Comparison of ENCODE assay signal across 1 cellular context in the genomic region with DNA sequence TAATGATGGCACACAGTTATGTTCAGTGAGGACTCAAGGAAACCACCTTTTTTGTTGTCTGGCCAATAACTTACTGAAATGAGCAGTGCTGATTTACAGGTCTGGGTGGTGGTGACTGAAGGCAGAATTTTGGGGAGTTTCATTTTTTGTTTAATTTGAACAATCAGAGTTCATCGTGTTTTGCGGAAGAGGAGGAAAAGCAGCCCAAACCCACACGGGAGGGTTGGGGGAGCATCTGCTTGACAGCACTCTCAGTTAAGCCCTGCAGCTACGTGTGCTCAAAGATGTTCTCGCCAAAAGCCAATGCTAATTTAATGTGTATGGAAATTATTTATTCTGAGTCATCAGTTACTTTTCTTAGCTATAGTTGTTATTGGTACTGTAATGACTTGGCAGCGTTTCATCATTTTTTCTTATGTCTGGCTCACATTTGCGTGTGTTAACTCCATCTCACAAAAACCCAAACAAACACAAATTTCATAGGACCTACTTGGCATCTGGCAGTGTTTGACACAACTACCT.
TF ChIP-seq lines count a peak whose summit lies in the region.

No MANE protein-coding gene starts in this region.

TF ChIP-seq in GM12878, 131 proteins besides CTCF, POLR2A, EP300 and RAD21 (continued from another document and continues in another):
- TF ChIP-seq, protein P1, sequence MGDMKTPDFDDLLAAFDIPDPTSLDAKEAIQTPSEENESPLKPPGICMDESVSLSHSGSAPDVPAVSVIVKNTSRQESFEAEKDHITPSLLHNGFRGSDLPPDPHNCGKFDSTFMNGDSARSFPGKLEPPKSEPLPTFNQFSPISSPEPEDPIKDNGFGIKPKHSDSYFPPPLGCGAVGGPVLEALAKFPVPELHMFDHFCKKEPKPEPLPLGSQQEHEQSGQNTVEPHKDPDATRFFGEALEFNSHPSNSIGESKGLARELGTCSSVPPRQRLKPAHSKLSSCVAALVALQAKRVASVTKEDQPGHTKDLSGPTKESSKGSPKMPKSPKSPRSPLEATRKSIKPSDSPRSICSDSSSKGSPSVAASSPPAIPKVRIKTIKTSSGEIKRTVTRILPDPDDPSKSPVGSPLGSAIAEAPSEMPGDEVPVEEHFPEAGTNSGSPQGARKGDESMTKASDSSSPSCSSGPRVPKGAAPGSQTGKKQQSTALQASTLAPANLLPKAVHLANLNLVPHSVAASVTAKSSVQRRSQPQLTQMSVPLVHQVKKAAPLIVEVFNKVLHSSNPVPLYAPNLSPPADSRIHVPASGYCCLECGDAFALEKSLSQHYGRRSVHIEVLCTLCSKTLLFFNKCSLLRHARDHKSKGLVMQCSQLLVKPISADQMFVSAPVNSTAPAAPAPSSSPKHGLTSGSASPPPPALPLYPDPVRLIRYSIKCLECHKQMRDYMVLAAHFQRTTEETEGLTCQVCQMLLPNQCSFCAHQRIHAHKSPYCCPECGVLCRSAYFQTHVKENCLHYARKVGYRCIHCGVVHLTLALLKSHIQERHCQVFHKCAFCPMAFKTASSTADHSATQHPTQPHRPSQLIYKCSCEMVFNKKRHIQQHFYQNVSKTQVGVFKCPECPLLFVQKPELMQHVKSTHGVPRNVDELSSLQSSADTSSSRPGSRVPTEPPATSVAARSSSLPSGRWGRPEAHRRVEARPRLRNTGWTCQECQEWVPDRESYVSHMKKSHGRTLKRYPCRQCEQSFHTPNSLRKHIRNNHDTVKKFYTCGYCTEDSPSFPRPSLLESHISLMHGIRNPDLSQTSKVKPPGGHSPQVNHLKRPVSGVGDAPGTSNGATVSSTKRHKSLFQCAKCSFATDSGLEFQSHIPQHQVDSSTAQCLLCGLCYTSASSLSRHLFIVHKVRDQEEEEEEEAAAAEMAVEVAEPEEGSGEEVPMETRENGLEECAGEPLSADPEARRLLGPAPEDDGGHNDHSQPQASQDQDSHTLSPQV (IDR thresholded peaks at IDR 0.05) = no peak
- TF ChIP-seq CBX3 (IDR thresholded peaks at IDR 0.05; ENCODE audit: borderline replicate concordance, low read depth) (no peak), HCFC1 (IDR thresholded peaks at IDR 0.05; ENCODE audit: low read length) (no peak), EGR1 (IDR thresholded peaks at IDR 0.05; ENCODE audit: borderline replicate concordance in 1 of 2, low read depth in 2 of 2, low read length in 2 of 2) (no peak), IRF4 (IDR thresholded peaks at IDR 0.05; ENCODE audit: low read depth, low read length) (peak; percentile 29; the same call in 1 of the 2 replicates), ZNF274 (IDR thresholded peaks at IDR 0.05; ENCODE audit: insufficient read depth, insufficient read length) (no peak), POLR2AphosphoS5 (IDR thresholded peaks at IDR 0.05; ENCODE audit: low read length) (no peak), NBN (IDR thresholded peaks at IDR 0.05) (no peak), TCF12 (IDR thresholded peaks at IDR 0.05; ENCODE audit: low read depth, low read length) (no peak), BHLHE40 (IDR thresholded peaks at IDR 0.05; ENCODE audit: borderline replicate concordance in 1 of 2, low read depth in 2 of 2, low read length in 1 of 2) (no peak), JUND (IDR thresholded peaks at IDR 0.05; ENCODE audit: low read depth, low read length) (no peak), BACH1 (IDR thresholded peaks at IDR 0.05; ENCODE audit: borderline replicate concordance) (no peak), RB1 (IDR thresholded peaks at IDR 0.05; ENCODE audit: borderline replicate concordance) (no peak), SREBF1 (IDR thresholded peaks at IDR 0.05; ENCODE audit: low read length) (no peak), NFYA (IDR thresholded peaks at IDR 0.05; ENCODE audit: borderline replicate concordance, low read depth, low read length) (no peak), GATAD2B (conservative IDR thresholded peaks at IDR 0.05; ENCODE audit: low read depth) (no peak), MTA2 (IDR thresholded peaks at IDR 0.05; ENCODE audit: low read depth) (no peak), NR2C1 (IDR thresholded peaks at IDR 0.05) (no peak), IKZF2 (IDR thresholded peaks at IDR 0.05) (peak; percentile 16 to 23; a peak in 1 of 4 replicates), ZBED1 (IDR thresholded peaks at IDR 0.05; ENCODE audit: borderline replicate concordance) (no peak), MTA3 (IDR thresholded peaks at IDR 0.05; ENCODE audit: borderline replicate concordance, low read length) (no peak), NFIC (IDR thresholded peaks at IDR 0.05; ENCODE audit: low read depth, low read length) (peak; percentile 63), ETV6 (conservative IDR thresholded peaks at IDR 0.05 in 1 of 2, IDR thresholded peaks at IDR 0.05 in 1 of 2; ENCODE audit: borderline replicate concordance in 1 of 2, low read depth in 1 of 2) (no peak), MEF2A (IDR thresholded peaks at IDR 0.05; ENCODE audit: insufficient read depth, low read depth, low read length) (0 out of 2 replicates have a peak, but pooled peaks have one; percentile 43), ZZZ3 (IDR thresholded peaks at IDR 0.05; ENCODE audit: control insufficient read depth, insufficient read length, low read depth) (no peak), BMI1 (IDR thresholded peaks at IDR 0.05; ENCODE audit: borderline replicate concordance) (no peak)
- TF ChIP-seq, protein P2, sequence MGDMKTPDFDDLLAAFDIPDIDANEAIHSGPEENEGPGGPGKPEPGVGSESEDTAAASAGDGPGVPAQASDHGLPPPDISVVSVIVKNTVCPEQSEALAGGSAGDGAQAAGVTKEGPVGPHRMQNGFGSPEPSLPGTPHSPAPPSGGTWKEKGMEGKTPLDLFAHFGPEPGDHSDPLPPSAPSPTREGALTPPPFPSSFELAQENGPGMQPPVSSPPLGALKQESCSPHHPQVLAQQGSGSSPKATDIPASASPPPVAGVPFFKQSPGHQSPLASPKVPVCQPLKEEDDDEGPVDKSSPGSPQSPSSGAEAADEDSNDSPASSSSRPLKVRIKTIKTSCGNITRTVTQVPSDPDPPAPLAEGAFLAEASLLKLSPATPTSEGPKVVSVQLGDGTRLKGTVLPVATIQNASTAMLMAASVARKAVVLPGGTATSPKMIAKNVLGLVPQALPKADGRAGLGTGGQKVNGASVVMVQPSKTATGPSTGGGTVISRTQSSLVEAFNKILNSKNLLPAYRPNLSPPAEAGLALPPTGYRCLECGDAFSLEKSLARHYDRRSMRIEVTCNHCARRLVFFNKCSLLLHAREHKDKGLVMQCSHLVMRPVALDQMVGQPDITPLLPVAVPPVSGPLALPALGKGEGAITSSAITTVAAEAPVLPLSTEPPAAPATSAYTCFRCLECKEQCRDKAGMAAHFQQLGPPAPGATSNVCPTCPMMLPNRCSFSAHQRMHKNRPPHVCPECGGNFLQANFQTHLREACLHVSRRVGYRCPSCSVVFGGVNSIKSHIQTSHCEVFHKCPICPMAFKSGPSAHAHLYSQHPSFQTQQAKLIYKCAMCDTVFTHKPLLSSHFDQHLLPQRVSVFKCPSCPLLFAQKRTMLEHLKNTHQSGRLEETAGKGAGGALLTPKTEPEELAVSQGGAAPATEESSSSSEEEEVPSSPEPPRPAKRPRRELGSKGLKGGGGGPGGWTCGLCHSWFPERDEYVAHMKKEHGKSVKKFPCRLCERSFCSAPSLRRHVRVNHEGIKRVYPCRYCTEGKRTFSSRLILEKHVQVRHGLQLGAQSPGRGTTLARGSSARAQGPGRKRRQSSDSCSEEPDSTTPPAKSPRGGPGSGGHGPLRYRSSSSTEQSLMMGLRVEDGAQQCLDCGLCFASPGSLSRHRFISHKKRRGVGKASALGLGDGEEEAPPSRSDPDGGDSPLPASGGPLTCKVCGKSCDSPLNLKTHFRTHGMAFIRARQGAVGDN (IDR thresholded peaks at IDR 0.05) = no peak
- TF ChIP-seq, protein P3, sequence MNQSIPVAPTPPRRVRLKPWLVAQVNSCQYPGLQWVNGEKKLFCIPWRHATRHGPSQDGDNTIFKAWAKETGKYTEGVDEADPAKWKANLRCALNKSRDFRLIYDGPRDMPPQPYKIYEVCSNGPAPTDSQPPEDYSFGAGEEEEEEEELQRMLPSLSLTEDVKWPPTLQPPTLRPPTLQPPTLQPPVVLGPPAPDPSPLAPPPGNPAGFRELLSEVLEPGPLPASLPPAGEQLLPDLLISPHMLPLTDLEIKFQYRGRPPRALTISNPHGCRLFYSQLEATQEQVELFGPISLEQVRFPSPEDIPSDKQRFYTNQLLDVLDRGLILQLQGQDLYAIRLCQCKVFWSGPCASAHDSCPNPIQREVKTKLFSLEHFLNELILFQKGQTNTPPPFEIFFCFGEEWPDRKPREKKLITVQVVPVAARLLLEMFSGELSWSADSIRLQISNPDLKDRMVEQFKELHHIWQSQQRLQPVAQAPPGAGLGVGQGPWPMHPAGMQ (IDR thresholded peaks at IDR 0.05; ENCODE audit: borderline replicate concordance) = no peak
- TF ChIP-seq, protein P4, sequence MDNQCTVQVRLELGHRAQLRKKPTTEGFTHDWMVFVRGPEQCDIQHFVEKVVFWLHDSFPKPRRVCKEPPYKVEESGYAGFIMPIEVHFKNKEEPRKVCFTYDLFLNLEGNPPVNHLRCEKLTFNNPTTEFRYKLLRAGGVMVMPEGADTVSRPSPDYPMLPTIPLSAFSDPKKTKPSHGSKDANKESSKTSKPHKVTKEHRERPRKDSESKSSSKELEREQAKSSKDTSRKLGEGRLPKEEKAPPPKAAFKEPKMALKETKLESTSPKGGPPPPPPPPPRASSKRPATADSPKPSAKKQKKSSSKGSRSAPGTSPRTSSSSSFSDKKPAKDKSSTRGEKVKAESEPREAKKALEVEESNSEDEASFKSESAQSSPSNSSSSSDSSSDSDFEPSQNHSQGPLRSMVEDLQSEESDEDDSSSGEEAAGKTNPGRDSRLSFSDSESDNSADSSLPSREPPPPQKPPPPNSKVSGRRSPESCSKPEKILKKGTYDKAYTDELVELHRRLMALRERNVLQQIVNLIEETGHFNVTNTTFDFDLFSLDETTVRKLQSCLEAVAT (IDR thresholded peaks at IDR 0.05) = no peak
- TF ChIP-seq, protein P5, sequence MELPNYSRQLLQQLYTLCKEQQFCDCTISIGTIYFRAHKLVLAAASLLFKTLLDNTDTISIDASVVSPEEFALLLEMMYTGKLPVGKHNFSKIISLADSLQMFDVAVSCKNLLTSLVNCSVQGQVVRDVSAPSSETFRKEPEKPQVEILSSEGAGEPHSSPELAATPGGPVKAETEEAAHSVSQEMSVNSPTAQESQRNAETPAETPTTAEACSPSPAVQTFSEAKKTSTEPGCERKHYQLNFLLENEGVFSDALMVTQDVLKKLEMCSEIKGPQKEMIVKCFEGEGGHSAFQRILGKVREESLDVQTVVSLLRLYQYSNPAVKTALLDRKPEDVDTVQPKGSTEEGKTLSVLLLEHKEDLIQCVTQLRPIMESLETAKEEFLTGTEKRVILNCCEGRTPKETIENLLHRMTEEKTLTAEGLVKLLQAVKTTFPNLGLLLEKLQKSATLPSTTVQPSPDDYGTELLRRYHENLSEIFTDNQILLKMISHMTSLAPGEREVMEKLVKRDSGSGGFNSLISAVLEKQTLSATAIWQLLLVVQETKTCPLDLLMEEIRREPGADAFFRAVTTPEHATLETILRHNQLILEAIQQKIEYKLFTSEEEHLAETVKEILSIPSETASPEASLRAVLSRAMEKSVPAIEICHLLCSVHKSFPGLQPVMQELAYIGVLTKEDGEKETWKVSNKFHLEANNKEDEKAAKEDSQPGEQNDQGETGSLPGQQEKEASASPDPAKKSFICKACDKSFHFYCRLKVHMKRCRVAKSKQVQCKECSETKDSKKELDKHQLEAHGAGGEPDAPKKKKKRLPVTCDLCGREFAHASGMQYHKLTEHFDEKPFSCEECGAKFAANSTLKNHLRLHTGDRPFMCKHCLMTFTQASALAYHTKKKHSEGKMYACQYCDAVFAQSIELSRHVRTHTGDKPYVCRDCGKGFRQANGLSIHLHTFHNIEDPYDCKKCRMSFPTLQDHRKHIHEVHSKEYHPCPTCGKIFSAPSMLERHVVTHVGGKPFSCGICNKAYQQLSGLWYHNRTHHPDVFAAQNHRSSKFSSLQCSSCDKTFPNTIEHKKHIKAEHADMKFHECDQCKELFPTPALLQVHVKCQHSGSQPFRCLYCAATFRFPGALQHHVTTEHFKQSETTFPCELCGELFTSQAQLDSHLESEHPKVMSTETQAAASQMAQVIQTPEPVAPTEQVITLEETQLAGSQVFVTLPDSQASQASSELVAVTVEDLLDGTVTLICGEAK (IDR thresholded peaks at IDR 0.05; ENCODE audit: borderline replicate concordance) = no peak
- TF ChIP-seq, protein P6, sequence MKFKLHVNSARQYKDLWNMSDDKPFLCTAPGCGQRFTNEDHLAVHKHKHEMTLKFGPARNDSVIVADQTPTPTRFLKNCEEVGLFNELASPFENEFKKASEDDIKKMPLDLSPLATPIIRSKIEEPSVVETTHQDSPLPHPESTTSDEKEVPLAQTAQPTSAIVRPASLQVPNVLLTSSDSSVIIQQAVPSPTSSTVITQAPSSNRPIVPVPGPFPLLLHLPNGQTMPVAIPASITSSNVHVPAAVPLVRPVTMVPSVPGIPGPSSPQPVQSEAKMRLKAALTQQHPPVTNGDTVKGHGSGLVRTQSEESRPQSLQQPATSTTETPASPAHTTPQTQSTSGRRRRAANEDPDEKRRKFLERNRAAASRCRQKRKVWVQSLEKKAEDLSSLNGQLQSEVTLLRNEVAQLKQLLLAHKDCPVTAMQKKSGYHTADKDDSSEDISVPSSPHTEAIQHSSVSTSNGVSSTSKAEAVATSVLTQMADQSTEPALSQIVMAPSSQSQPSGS (IDR thresholded peaks at IDR 0.05; ENCODE audit: low read length) = peak; percentile 66
- TF ChIP-seq, protein P7, sequence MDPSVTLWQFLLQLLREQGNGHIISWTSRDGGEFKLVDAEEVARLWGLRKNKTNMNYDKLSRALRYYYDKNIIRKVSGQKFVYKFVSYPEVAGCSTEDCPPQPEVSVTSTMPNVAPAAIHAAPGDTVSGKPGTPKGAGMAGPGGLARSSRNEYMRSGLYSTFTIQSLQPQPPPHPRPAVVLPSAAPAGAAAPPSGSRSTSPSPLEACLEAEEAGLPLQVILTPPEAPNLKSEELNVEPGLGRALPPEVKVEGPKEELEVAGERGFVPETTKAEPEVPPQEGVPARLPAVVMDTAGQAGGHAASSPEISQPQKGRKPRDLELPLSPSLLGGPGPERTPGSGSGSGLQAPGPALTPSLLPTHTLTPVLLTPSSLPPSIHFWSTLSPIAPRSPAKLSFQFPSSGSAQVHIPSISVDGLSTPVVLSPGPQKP (IDR thresholded peaks at IDR 0.05; ENCODE audit: low read depth, low read length) = no peak
- TF ChIP-seq, protein P8, sequence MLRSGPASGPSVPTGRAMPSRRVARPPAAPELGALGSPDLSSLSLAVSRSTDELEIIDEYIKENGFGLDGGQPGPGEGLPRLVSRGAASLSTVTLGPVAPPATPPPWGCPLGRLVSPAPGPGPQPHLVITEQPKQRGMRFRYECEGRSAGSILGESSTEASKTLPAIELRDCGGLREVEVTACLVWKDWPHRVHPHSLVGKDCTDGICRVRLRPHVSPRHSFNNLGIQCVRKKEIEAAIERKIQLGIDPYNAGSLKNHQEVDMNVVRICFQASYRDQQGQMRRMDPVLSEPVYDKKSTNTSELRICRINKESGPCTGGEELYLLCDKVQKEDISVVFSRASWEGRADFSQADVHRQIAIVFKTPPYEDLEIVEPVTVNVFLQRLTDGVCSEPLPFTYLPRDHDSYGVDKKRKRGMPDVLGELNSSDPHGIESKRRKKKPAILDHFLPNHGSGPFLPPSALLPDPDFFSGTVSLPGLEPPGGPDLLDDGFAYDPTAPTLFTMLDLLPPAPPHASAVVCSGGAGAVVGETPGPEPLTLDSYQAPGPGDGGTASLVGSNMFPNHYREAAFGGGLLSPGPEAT (IDR thresholded peaks at IDR 0.05; ENCODE audit: low read depth) = peak; percentile 57; the same call in 1 of the 2 replicates
